Comparison of ENCODE assay signal across 1 cellular context in genomic region chr17:79935197-79935844, GRCh38.
TF ChIP-seq lines count a peak whose summit lies in the region.

No MANE protein-coding gene starts in this region.

TF ChIP-seq in A549, 52 proteins besides CTCF, POLR2A, EP300 and RAD21 (continued from another document):
- TF ChIP-seq ZSCAN20 (CRISPR knock-in tag; IDR thresholded peaks at IDR 0.05) (no peak), TP53 (CRISPR knock-in tag; IDR thresholded peaks at IDR 0.05) (no peak), BHLHE40 (IDR thresholded peaks at IDR 0.05; ENCODE audit: low read depth, low read length) (no peak)
